In the genomic region with DNA sequence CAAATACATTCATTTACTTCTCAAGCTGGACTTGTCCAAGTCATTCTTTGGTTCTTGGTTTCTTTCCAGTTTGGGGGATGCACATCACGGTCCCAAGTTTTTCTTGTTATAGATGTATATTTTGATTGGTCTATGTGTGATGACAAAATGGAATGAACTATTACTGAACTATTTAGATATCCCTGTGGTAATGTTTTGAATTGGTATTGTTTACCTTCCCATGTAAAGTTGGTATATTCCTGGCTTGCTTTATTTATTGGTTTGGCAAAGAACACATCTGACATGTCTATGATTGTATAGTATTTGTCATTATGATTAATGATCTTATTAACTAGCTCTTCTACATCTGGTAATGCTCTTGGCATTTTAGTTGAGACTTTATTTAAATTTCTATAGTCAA, we compare ENCODE assay signal across 29 cellular contexts.
"Had no signal": no experiment of that assay in that cellular context is flagged by ENCODE, and none has a peak within 500 bp of the region (broad histone marks: within the 10 kb centered on the region; RNA-seq: fewer than 3 reads in every experiment).

No MANE protein-coding gene starts in this region.

- H3K27ac Mint-ChIP-seq: activated CD4-positive, alpha-beta T cell treated with anti-CD3 and anti-CD28 coated beads for 36 hours; activated CD4-positive, alpha-beta T cell treated with anti-CD3 and anti-CD28 coated beads, Interleukin-2, amount 10 ng/mL, durations not matched to agents 7 days and 5 days; activated naive CD4-positive, alpha-beta T cell treated with anti-CD3 and anti-CD28 coated beads, Interleukin-2, amount 10 ng/mL, durations not matched to agents 7 days and 5 days; activated naive CD8-positive, alpha-beta T cell; activated naive CD8-positive, alpha-beta T cell treated with anti-CD3 and anti-CD28 coated beads, Interleukin-2, amount 50 U/mL, for 24 hours; activated T-helper 1 cell treated with anti-CD3 and anti-CD28 coated beads, Interleukin-12 subunit alpha, Interleukin-12 subunit beta, Interleukin-2, Interleukin-4 antibody, amounts not matched to agents 30 ng/mL and 10 ng/mL and 1 ng/mL, durations not matched to agents 14 hours and 24 hours and 36 hours had no signal

- H3K27me3 Mint-ChIP-seq: activated CD4-positive, alpha-beta T cell treated with anti-CD3 and anti-CD28 coated beads for 36 hours; activated naive CD8-positive, alpha-beta T cell; activated naive CD8-positive, alpha-beta T cell treated with anti-CD3 and anti-CD28 coated beads, Interleukin-2, amount 50 U/mL, for 24 hours had no signal

- H3K4me3 Mint-ChIP-seq: activated CD4-positive, alpha-beta T cell treated with anti-CD3 and anti-CD28 coated beads for 36 hours; activated CD4-positive, alpha-beta T cell treated with anti-CD3 and anti-CD28 coated beads, Interleukin-2, amount 10 ng/mL, durations not matched to agents 7 days and 5 days; activated naive CD4-positive, alpha-beta T cell treated with anti-CD3 and anti-CD28 coated beads, Interleukin-2, amount 10 ng/mL, durations not matched to agents 7 days and 5 days; activated naive CD8-positive, alpha-beta T cell; activated naive CD8-positive, alpha-beta T cell treated with anti-CD3 and anti-CD28 coated beads, Interleukin-2, amount 50 U/mL, for 24 hours; activated T-cell treated with anti-CD3 and anti-CD28 coated beads, Interleukin-2, amount 50 U/mL, for 4 hours; activated T-helper 1 cell treated with anti-CD3 and anti-CD28 coated beads, Interleukin-12 subunit alpha, Interleukin-12 subunit beta, Interleukin-2, Interleukin-4 antibody, amounts not matched to agents 30 ng/mL and 10 ng/mL and 1 ng/mL, durations not matched to agents 14 hours and 24 hours and 36 hours had no signal

- DNase-seq: activated CD4-positive, alpha-beta T cell treated with anti-CD3 and anti-CD28 coated beads for 36 hours; activated CD4-positive, alpha-beta T cell treated with anti-CD3 and anti-CD28 coated beads, Interleukin-2, amount 10 ng/mL, durations not matched to agents 7 days and 5 days; activated CD4-positive, alpha-beta T cell treated with anti-CD3 and anti-CD28 coated beads, Interleukin-2, amount 50 U/mL, for 48 hours; activated CD8-positive, alpha-beta memory T cell treated with anti-CD3 and anti-CD28 coated beads, Interleukin-2, amount 50 U/mL, for 4 hours; activated effector memory CD4-positive, alpha-beta T cell treated with Interleukin-2 at 50 U/mL for 16 hours; activated naive CD4-positive, alpha-beta T cell treated with anti-CD3 and anti-CD28 coated beads, Interleukin-2, amount 10 ng/mL, durations not matched to agents 7 days and 5 days; activated naive CD8-positive, alpha-beta T cell treated with anti-CD3 and anti-CD28 coated beads, Interleukin-2, amount 50 U/mL, for 24 hours; activated T-cell treated with anti-CD3 and anti-CD28 coated beads for 4 hours; activated T-cell treated with anti-CD3 and anti-CD28 coated beads, Interleukin-2, amount 50 U/mL, for 4 hours; anterior cingulate cortex; brain microvascular endothelial cell; central memory CD4-positive, alpha-beta T cell; colonic mucosa; NCI-H1105; NCI-H1417 treated with DMSO at 0.1 percent for 48 hours; NCI-H187 treated with DMSO at 0.1 percent for 48 hours; NCI-H2081; NCI-H2171 treated with DMSO at 0.1 percent for 48 hours; NCI-H226; NCI-H510A; NCI-H526; NCI-H748 treated with DMSO at 0.1 percent for 48 hours; NK-92 treated with Interleukin-12 subunit alpha and Interleukin-12 subunit beta, amount 100 ng/mL, for 24 hours; Right ventricle myocardium superior; SW 1271; T1000 had no signal

- H3K27ac ChIP-seq: brain microvascular endothelial cell, colonic mucosa had no signal

- H3K27me3 ChIP-seq: colonic mucosa had no signal

- H3K9me3 Mint-ChIP-seq: activated CD4-positive, alpha-beta T cell treated with anti-CD3 and anti-CD28 coated beads, Interleukin-2, amount 10 ng/mL, durations not matched to agents 7 days and 5 days; activated naive CD4-positive, alpha-beta T cell treated with anti-CD3 and anti-CD28 coated beads, Interleukin-2, amount 10 ng/mL, durations not matched to agents 7 days and 5 days; activated naive CD8-positive, alpha-beta T cell treated with anti-CD3 and anti-CD28 coated beads, Interleukin-2, amount 50 U/mL, for 24 hours; activated T-cell treated with anti-CD3 and anti-CD28 coated beads, Interleukin-2, amount 50 U/mL, for 4 hours; activated T-helper 1 cell treated with anti-CD3 and anti-CD28 coated beads, Interleukin-12 subunit alpha, Interleukin-12 subunit beta, Interleukin-2, Interleukin-4 antibody, amounts not matched to agents 30 ng/mL and 10 ng/mL and 1 ng/mL, durations not matched to agents 14 hours and 24 hours and 36 hours had no signal

- H3K4me1 Mint-ChIP-seq: activated naive CD4-positive, alpha-beta T cell treated with anti-CD3 and anti-CD28 coated beads, Interleukin-2, amount 10 ng/mL, durations not matched to agents 7 days and 5 days; activated naive CD8-positive, alpha-beta T cell treated with anti-CD3 and anti-CD28 coated beads, Interleukin-2, amount 50 U/mL, for 24 hours had no signal

- H3K36me3 Mint-ChIP-seq: activated naive CD4-positive, alpha-beta T cell treated with anti-CD3 and anti-CD28 coated beads, Interleukin-2, amount 10 ng/mL, durations not matched to agents 7 days and 5 days; activated naive CD8-positive, alpha-beta T cell had no signal

- ATAC-seq: activated CD4-positive, alpha-beta T cell treated with anti-CD3 and anti-CD28 coated beads for 36 hours; activated CD4-positive, CD25-positive, alpha-beta regulatory T cell treated with anti-CD3 and anti-CD28 coated beads, Interleukin-2, amount 50 U/mL, for 24 hours; activated naive CD8-positive, alpha-beta T cell treated with anti-CD3 and anti-CD28 coated beads, Interleukin-2, amount 50 U/mL, for 24 hours; activated T-cell treated with anti-CD3 and anti-CD28 coated beads, Interleukin-2, amount 50 U/mL, for 4 hours had no signal

- H3K4me1 ChIP-seq: colonic mucosa had no signal
